ENCODE assay signal across 1 cellular context in the genomic region with DNA sequence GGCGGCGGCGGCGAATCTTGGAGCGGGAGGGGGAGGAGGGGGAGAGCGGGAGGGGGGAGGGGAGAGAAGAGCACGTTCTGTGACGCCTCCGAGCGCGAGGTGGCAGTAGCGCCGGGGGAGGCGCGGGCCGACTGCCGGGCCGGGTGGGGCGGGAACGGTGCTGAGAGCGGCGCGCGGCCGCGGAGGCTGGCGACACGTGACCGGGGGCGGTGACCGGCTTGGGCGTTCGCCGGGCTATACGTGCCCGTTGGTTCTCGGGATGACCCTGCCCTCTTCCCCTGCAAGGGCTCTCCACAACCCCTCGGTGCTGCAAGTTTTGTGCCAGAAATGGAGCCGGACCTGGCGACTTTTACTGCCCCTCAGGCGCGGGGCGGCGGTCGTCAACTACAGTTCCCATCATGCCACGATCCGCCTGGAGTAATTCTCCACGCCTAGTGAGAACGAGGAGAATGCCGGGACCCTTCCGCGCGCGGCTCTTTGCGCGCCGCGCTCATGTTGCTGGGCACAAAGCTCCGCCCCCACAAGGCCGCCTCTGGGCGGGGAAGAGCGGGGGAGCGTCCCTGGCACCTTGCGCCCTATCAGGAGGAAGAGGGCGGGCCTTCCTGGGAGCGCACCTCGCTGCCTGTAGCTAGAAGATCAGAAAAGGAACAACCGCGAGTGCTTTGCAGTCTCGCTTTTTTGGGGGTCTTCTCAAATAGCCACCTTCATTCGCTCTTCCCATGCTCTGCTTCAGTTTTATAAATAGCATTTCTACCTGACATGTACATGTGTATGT.
TF ChIP-seq lines count a peak whose summit lies in the region.

A gene with protein sequence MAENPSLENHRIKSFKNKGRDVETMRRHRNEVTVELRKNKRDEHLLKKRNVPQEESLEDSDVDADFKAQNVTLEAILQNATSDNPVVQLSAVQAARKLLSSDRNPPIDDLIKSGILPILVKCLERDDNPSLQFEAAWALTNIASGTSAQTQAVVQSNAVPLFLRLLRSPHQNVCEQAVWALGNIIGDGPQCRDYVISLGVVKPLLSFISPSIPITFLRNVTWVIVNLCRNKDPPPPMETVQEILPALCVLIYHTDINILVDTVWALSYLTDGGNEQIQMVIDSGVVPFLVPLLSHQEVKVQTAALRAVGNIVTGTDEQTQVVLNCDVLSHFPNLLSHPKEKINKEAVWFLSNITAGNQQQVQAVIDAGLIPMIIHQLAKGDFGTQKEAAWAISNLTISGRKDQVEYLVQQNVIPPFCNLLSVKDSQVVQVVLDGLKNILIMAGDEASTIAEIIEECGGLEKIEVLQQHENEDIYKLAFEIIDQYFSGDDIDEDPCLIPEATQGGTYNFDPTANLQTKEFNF (minus strand): TSS at position 133 of the 775 bp plus-strand sequence. CDS start 176 bp downstream, outside the sequence.

TF ChIP-seq in HEK293, 187 proteins besides CTCF, POLR2A, EP300 and RAD21 (continued from another document and continues in another):
- TF ChIP-seq, protein P1, sequence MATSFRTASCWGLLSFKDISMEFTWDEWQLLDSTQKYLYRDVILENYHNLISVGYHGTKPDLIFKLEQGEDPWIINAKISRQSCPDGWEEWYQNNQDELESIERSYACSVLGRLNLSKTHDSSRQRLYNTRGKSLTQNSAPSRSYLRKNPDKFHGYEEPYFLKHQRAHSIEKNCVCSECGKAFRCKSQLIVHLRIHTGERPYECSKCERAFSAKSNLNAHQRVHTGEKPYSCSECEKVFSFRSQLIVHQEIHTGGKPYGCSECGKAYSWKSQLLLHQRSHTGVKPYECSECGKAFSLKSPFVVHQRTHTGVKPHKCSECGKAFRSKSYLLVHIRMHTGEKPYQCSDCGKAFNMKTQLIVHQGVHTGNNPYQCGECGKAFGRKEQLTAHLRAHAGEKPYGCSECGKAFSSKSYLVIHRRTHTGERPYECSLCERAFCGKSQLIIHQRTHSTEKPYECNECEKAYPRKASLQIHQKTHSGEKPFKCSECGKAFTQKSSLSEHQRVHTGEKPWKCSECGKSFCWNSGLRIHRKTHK (tag by site-specific recombination; IDR thresholded peaks at IDR 0.05): no peak
- TF ChIP-seq, protein P2, sequence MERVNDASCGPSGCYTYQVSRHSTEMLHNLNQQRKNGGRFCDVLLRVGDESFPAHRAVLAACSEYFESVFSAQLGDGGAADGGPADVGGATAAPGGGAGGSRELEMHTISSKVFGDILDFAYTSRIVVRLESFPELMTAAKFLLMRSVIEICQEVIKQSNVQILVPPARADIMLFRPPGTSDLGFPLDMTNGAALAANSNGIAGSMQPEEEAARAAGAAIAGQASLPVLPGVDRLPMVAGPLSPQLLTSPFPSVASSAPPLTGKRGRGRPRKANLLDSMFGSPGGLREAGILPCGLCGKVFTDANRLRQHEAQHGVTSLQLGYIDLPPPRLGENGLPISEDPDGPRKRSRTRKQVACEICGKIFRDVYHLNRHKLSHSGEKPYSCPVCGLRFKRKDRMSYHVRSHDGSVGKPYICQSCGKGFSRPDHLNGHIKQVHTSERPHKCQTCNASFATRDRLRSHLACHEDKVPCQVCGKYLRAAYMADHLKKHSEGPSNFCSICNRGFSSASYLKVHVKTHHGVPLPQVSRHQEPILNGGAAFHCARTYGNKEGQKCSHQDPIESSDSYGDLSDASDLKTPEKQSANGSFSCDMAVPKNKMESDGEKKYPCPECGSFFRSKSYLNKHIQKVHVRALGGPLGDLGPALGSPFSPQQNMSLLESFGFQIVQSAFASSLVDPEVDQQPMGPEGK (tag by site-specific recombination; IDR thresholded peaks at IDR 0.05): peak; percentile 89
- TF ChIP-seq KLF7 (tag by site-specific recombination; IDR thresholded peaks at IDR 0.05; ENCODE audit: borderline replicate concordance) (peak; percentile 87), ZNF311 (tag by site-specific recombination; IDR thresholded peaks at IDR 0.05; ENCODE audit: borderline replicate concordance) (no peak), WT1 (tag by site-specific recombination; IDR thresholded peaks at IDR 0.05) (peak; percentile 47; the same call in 1 of the 2 replicates), ZNF132 (tag by site-specific recombination; IDR thresholded peaks at IDR 0.05; ENCODE audit: borderline replicate concordance) (no peak), ZNF549 (tag by site-specific recombination; IDR thresholded peaks at IDR 0.05) (no peak), ZNF221 (tag by site-specific recombination; IDR thresholded peaks at IDR 0.05; ENCODE audit: borderline replicate concordance) (no peak), SP3 (tag by site-specific recombination; IDR thresholded peaks at IDR 0.05) (peak; percentile 90), ZNF514 (tag by site-specific recombination; IDR thresholded peaks at IDR 0.05) (no peak), ZNF433 (tag by site-specific recombination; IDR thresholded peaks at IDR 0.05; ENCODE audit: low read depth) (no peak), ZNF140 (tag by site-specific recombination; IDR thresholded peaks at IDR 0.05) (no peak), MYNN (tag by site-specific recombination; IDR thresholded peaks at IDR 0.05; ENCODE audit: borderline replicate concordance) (no peak), SP7 (tag by site-specific recombination; IDR thresholded peaks at IDR 0.05) (peak; percentile 77), ZNF610 (tag by site-specific recombination; IDR thresholded peaks at IDR 0.05; ENCODE audit: borderline replicate concordance) (peak; percentile 72), ZNF629 (tag by site-specific recombination; IDR thresholded peaks at IDR 0.05) (peak; percentile 59; the same call in 1 of the 2 replicates), ZFP41 (tag by site-specific recombination; IDR thresholded peaks at IDR 0.05; ENCODE audit: borderline replicate concordance) (no peak), ZNF768 (tag by site-specific recombination; IDR thresholded peaks at IDR 0.05) (no peak), ZNF211 (tag by site-specific recombination; IDR thresholded peaks at IDR 0.05; ENCODE audit: low read depth) (no peak), YY2 (tag by site-specific recombination; IDR thresholded peaks at IDR 0.05) (no peak), ZNF404 (tag by site-specific recombination; IDR thresholded peaks at IDR 0.05) (no peak), ZNF24 (tag by site-specific recombination; IDR thresholded peaks at IDR 0.05) (peak; percentile 79)
- TF ChIP-seq, protein P3, sequence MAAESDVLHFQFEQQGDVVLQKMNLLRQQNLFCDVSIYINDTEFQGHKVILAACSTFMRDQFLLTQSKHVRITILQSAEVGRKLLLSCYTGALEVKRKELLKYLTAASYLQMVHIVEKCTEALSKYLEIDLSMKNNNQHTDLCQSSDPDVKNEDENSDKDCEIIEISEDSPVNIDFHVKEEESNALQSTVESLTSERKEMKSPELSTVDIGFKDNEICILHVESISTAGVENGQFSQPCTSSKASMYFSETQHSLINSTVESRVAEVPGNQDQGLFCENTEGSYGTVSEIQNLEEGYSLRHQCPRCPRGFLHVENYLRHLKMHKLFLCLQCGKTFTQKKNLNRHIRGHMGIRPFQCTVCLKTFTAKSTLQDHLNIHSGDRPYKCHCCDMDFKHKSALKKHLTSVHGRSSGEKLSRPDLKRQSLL (tag by site-specific recombination; IDR thresholded peaks at IDR 0.05): no peak
- TF ChIP-seq, protein P4, sequence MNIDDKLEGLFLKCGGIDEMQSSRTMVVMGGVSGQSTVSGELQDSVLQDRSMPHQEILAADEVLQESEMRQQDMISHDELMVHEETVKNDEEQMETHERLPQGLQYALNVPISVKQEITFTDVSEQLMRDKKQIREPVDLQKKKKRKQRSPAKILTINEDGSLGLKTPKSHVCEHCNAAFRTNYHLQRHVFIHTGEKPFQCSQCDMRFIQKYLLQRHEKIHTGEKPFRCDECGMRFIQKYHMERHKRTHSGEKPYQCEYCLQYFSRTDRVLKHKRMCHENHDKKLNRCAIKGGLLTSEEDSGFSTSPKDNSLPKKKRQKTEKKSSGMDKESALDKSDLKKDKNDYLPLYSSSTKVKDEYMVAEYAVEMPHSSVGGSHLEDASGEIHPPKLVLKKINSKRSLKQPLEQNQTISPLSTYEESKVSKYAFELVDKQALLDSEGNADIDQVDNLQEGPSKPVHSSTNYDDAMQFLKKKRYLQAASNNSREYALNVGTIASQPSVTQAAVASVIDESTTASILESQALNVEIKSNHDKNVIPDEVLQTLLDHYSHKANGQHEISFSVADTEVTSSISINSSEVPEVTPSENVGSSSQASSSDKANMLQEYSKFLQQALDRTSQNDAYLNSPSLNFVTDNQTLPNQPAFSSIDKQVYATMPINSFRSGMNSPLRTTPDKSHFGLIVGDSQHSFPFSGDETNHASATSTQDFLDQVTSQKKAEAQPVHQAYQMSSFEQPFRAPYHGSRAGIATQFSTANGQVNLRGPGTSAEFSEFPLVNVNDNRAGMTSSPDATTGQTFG (tag by site-specific recombination; IDR thresholded peaks at IDR 0.05; ENCODE audit: borderline replicate concordance): no peak
- TF ChIP-seq, protein P5, sequence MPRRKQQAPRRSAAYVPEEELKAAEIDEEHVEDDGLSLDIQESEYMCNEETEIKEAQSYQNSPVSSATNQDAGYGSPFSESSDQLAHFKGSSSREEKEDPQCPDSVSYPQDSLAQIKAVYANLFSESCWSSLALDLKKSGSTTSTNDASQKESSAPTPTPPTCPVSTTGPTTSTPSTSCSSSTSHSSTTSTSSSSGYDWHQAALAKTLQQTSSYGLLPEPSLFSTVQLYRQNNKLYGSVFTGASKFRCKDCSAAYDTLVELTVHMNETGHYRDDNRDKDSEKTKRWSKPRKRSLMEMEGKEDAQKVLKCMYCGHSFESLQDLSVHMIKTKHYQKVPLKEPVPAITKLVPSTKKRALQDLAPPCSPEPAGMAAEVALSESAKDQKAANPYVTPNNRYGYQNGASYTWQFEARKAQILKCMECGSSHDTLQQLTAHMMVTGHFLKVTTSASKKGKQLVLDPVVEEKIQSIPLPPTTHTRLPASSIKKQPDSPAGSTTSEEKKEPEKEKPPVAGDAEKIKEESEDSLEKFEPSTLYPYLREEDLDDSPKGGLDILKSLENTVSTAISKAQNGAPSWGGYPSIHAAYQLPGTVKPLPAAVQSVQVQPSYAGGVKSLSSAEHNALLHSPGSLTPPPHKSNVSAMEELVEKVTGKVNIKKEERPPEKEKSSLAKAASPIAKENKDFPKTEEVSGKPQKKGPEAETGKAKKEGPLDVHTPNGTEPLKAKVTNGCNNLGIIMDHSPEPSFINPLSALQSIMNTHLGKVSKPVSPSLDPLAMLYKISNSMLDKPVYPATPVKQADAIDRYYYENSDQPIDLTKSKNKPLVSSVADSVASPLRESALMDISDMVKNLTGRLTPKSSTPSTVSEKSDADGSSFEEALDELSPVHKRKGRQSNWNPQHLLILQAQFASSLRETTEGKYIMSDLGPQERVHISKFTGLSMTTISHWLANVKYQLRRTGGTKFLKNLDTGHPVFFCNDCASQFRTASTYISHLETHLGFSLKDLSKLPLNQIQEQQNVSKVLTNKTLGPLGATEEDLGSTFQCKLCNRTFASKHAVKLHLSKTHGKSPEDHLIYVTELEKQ (tag by site-specific recombination; IDR thresholded peaks at IDR 0.05; ENCODE audit: borderline replicate concordance): no peak
- TF ChIP-seq, protein P6, sequence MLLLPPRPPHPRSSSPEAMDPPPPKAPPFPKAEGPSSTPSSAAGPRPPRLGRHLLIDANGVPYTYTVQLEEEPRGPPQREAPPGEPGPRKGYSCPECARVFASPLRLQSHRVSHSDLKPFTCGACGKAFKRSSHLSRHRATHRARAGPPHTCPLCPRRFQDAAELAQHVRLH (tag by site-specific recombination; IDR thresholded peaks at IDR 0.05): no peak
- TF ChIP-seq, protein P7, sequence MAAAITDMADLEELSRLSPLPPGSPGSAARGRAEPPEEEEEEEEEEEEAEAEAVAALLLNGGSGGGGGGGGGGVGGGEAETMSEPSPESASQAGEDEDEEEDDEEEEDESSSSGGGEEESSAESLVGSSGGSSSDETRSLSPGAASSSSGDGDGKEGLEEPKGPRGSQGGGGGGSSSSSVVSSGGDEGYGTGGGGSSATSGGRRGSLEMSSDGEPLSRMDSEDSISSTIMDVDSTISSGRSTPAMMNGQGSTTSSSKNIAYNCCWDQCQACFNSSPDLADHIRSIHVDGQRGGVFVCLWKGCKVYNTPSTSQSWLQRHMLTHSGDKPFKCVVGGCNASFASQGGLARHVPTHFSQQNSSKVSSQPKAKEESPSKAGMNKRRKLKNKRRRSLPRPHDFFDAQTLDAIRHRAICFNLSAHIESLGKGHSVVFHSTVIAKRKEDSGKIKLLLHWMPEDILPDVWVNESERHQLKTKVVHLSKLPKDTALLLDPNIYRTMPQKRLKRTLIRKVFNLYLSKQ (tag by site-specific recombination; IDR thresholded peaks at IDR 0.05; ENCODE audit: borderline replicate concordance): no peak
- TF ChIP-seq, protein P8, sequence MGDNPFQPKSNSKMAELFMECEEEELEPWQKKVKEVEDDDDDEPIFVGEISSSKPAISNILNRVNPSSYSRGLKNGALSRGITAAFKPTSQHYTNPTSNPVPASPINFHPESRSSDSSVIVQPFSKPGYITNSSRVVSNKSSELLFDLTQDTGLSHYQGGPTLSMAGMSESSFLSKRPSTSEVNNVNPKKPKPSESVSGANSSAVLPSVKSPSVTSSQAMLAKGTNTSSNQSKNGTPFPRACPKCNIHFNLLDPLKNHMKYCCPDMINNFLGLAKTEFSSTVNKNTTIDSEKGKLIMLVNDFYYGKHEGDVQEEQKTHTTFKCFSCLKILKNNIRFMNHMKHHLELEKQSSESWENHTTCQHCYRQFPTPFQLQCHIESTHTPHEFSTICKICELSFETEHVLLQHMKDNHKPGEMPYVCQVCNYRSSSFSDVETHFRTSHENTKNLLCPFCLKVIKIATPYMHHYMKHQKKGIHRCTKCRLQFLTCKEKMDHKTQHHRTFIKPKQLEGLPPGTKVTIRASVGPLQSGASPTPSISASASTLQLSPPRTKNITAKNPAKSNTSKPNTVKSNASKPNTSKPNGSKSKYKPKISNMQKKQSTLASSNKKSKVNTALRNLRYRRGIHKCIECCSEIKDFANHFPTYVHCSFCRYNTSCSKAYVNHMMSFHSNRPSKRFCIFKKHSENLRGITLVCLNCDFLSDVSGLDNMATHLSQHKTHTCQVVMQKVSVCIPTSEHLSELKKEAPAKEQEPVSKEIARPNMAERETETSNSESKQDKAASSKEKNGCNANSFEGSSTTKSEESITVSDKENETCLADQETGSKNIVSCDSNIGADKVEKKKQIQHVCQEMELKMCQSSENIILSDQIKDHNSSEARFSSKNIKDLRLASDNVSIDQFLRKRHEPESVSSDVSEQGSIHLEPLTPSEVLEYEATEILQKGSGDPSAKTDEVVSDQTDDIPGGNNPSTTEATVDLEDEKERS (tag by site-specific recombination; IDR thresholded peaks at IDR 0.05): no peak
- TF ChIP-seq, protein P9, sequence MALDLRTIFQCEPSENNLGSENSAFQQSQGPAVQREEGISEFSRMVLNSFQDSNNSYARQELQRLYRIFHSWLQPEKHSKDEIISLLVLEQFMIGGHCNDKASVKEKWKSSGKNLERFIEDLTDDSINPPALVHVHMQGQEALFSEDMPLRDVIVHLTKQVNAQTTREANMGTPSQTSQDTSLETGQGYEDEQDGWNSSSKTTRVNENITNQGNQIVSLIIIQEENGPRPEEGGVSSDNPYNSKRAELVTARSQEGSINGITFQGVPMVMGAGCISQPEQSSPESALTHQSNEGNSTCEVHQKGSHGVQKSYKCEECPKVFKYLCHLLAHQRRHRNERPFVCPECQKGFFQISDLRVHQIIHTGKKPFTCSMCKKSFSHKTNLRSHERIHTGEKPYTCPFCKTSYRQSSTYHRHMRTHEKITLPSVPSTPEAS (tag by site-specific recombination; IDR thresholded peaks at IDR 0.05): no peak
- TF ChIP-seq, protein P10, sequence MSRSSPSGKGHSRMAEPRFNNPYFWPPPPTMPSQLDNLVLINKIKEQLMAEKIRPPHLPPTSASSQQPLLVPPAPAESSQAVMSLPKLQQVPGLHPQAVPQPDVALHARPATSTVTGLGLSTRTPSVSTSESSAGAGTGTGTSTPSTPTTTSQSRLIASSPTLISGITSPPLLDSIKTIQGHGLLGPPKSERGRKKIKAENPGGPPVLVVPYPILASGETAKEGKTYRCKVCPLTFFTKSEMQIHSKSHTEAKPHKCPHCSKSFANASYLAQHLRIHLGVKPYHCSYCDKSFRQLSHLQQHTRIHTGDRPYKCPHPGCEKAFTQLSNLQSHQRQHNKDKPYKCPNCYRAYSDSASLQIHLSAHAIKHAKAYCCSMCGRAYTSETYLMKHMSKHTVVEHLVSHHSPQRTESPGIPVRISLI (tag by site-specific recombination; IDR thresholded peaks at IDR 0.05): no peak
